In genomic region chr5:172897691-172898512, GRCh38 we compare ENCODE assay signal across 8 cellular contexts.
DNase-seq lines count a peak whose midpoint lies in the region; ATAC-seq and TF ChIP-seq lines count a peak whose summit lies in the region.

No MANE protein-coding gene starts in this region.

- DNase-seq in HCT116 (ENCODE audit: low read depth, low spot score) (no peak), adrenal gland (no peak), islet precursor cell (peak; percentile 95), left colon (no peak)
- DNase-seq in stimulated activated effector memory CD8-positive, alpha-beta T cell treated with anti-CD3 and anti-CD28 coated beads, Interleukin-12 subunit alpha, Interleukin-12 subunit beta, amount 100 ng/mL, for 72 hours (ENCODE audit: low spot score in 2 of 2): no peak

- peaks cover 29% of the 10 kb centered on the region for H3K36me3 Mint-ChIP-seq in stimulated activated effector memory CD8-positive, alpha-beta T cell treated with anti-CD3 and anti-CD28 coated beads, Interleukin-12 subunit alpha, Interleukin-12 subunit beta, amount 100 ng/mL, for 72 hours

- TF ChIP-seq CTCF in HCT116 (IDR thresholded peaks at IDR 0.05 in 2 of 3, conservative IDR thresholded peaks at IDR 0.05 in 1 of 3; ENCODE audit: borderline replicate concordance in 1 of 3, insufficient read depth in 1 of 3, low read depth in 2 of 3, low read length in 2 of 3) (no peak), adrenal gland (IDR thresholded peaks at IDR 0.05) (no peak)

- no peak overlapping the region for H2AFZ ChIP-seq in HCT116 (ENCODE audit: low read depth, low read length, poor library complexity, severe bottlenecking)

- TF ChIP-seq POLR2A in HCT116 (IDR thresholded peaks at IDR 0.05; ENCODE audit: borderline replicate concordance, extremely low read depth, insufficient read depth, insufficient read length) (no peak), adrenal gland (IDR thresholded peaks at IDR 0.05) (no peak)

- TSS peak; percentile 17 for BruUV-seq in HCT116 (replicated peaks; lab: Mats Ljungman, UMichigan)

- peak overlapping the region; percentile 89 for H3K27ac Mint-ChIP-seq in stimulated activated effector memory CD8-positive, alpha-beta T cell treated with anti-CD3 and anti-CD28 coated beads, Interleukin-12 subunit alpha, Interleukin-12 subunit beta, amount 100 ng/mL, for 72 hours

- CTCF ChIA-PET in HCT116 (lab: Charles Lee): no interaction called here

- no peaks in the 10 kb centered on the region for H3K27me3 ChIP-seq in HCT116 (ENCODE audit: insufficient read depth, low read length)
- no peaks in the 10 kb centered on the region for H3K27me3 ChIP-seq in adrenal gland

- intact Hi-C loops in HCT116 (cut with micrococcal nuclease): no loop called here
- intact Hi-C loops in adrenal gland (cut with DNase I): no loop called here
- intact Hi-C loops in left colon (cut with DNase I, micrococcal nuclease): no loop called here

- H3K9me3 ChIP-seq in HCT116 (ENCODE audit: control insufficient read depth in 1 of 2, insufficient read depth in 1 of 2, low read depth in 1 of 2, low read length in 2 of 2) (no peaks in the 10 kb centered on the region), adrenal gland (replicated peaks in 1 of 3) (no peaks in the 10 kb centered on the region)

- RAD21 ChIA-PET in HCT116 (lab: Charles Lee; ENCODE audit: low non-redundant PET in 1 of 2, low total read pairs in 2 of 2, uncharacterized antibody in 2 of 2, unreplicated experiment in 2 of 2): no interaction called here

- WGBS in adrenal gland, 4 donors: 48 to 66% (median 51%) methylated on average over 14 of the region's 14 CpGs

- H3K4me3 Mint-ChIP-seq in stimulated activated effector memory CD8-positive, alpha-beta T cell treated with anti-CD3 and anti-CD28 coated beads, Interleukin-12 subunit alpha, Interleukin-12 subunit beta, amount 100 ng/mL, for 72 hours: peak overlapping the region; percentile 55

- no peak overlapping the region for H3K9ac ChIP-seq in HCT116 (ENCODE audit: low read length)

- H3K9me2 ChIP-seq in HCT116 (ENCODE audit: insufficient read depth): no peaks in the 10 kb centered on the region

- peaks cover 28% of the 10 kb centered on the region for H3K4me1 Mint-ChIP-seq in stimulated activated effector memory CD8-positive, alpha-beta T cell treated with anti-CD3 and anti-CD28 coated beads, Interleukin-12 subunit alpha, Interleukin-12 subunit beta, amount 100 ng/mL, for 72 hours

- H4K20me1 ChIP-seq in HCT116 (ENCODE audit: insufficient read depth): no peaks in the 10 kb centered on the region

- H3K36me3 ChIP-seq in HCT116 (ENCODE audit: control insufficient read depth in 1 of 2, insufficient read depth in 2 of 2, low read length in 2 of 2): no peaks in the 10 kb centered on the region
- peaks cover 0 to 30% of the 10 kb centered on the region in 2 donors for H3K36me3 ChIP-seq in adrenal gland (replicated peaks in 1 of 2)

- H3K4me1 ChIP-seq in HCT116 (ENCODE audit: control insufficient read depth in 1 of 2, insufficient read depth in 2 of 2, low read length in 2 of 2) (peaks cover 0 to 10% of the 10 kb centered on the region in 2 experiments; a peak in 2 of 4 replicates), adrenal gland (replicated peaks in 1 of 2) (peaks cover 32 to 48% of the 10 kb centered on the region in 2 donors)

- no peak for ATAC-seq in HCT116
- ATAC-seq in stimulated activated effector memory CD8-positive, alpha-beta T cell treated with anti-CD3 and anti-CD28 coated beads, Interleukin-12 subunit alpha, Interleukin-12 subunit beta, amount 100 ng/mL, for 72 hours: no peak
- ATAC-seq in GM21526 (IDR thresholded peaks at IDR 0.05; ENCODE audit: low FRiP score, unreplicated experiment): no peak
- no peak for ATAC-seq in left colon
- no peak for ATAC-seq in GM21825 (IDR thresholded peaks at IDR 0.05; ENCODE audit: unreplicated experiment)
- no peak for ATAC-seq in HG02852 (IDR thresholded peaks at IDR 0.05; ENCODE audit: unreplicated experiment)

- H3K9me3 Mint-ChIP-seq in stimulated activated effector memory CD8-positive, alpha-beta T cell treated with anti-CD3 and anti-CD28 coated beads, Interleukin-12 subunit alpha, Interleukin-12 subunit beta, amount 100 ng/mL, for 72 hours: no peaks in the 10 kb centered on the region

- POLR2A ChIA-PET in HCT116 (lab: Charles Lee): interaction anchor here (0.9 kb wide), 1 partner anchor 127 kb away, joined by 5 read pairs; the partner anchor contains the start of gene DUSP1

- H3K27ac ChIP-seq in HCT116 (ENCODE audit: low read depth, low read length) (no peak overlapping the region), adrenal gland (peak overlapping the region; percentile 58 to 87 (median 70))

- H3K4me2 ChIP-seq in HCT116 (ENCODE audit: low read length): no peak overlapping the region

- H3K4me3 ChIP-seq in HCT116 (replicated peaks in 1 of 2; ENCODE audit: low read depth in 1 of 2, low read length in 2 of 2) (no peak overlapping the region), adrenal gland (peak overlapping the region in 1 of 4 donors; percentile 29)

- TF ChIP-seq RAD21 in HCT116 (IDR thresholded peaks at IDR 0.05; ENCODE audit: low read depth): no peak

- H3K79me2 ChIP-seq in HCT116 (ENCODE audit: insufficient read depth, low read length): no peaks in the 10 kb centered on the region

TF ChIP-seq in HCT116, 20 proteins besides CTCF, POLR2A, EP300 and RAD21:
- TF ChIP-seq SIN3A (IDR thresholded peaks at IDR 0.05; ENCODE audit: low read depth): no peak
- no peak for TF ChIP-seq JUND (IDR thresholded peaks at IDR 0.05)
- no peak for TF ChIP-seq POLR2AphosphoS5 (IDR thresholded peaks at IDR 0.05; ENCODE audit: low read depth, low read length)
- no peak for TF ChIP-seq CEBPB (IDR thresholded peaks at IDR 0.05; ENCODE audit: low read depth)
- TF ChIP-seq ELF1 (IDR thresholded peaks at IDR 0.05; ENCODE audit: borderline replicate concordance, low read depth): no peak
- no peak for TF ChIP-seq EZH2 (IDR thresholded peaks at IDR 0.05)
- no peak for TF ChIP-seq YY1 (IDR thresholded peaks at IDR 0.05; ENCODE audit: extremely low read depth, insufficient replicate concordance, low read depth, low read length)
- no peak for TF ChIP-seq EZH2phosphoT487 (IDR thresholded peaks at IDR 0.05; ENCODE audit: borderline replicate concordance)
- TF ChIP-seq SRF (IDR thresholded peaks at IDR 0.05; ENCODE audit: low read depth): no peak
- no peak for TF ChIP-seq ZBTB33 (IDR thresholded peaks at IDR 0.05; ENCODE audit: extremely low read depth, insufficient replicate concordance, low read length)
